Comparison of ENCODE assay signal across 15 cellular contexts in genomic region chr16:17414421-17414820, GRCh38. TPM values are rescaled to one million over a fixed set of nuclear protein-coding genes. Genes with fewer than 3 reads are reported as not detected.
A peak's percentile ranks its signal among the peaks of the same experiment; 100 is the strongest.
DNase-seq lines count a peak whose midpoint lies in the region; ATAC-seq and TF ChIP-seq lines count a peak whose summit lies in the region.
"Had no signal": no experiment of that assay in that cellular context is flagged by ENCODE, and none has a peak within 500 bp of the region (broad histone marks: within the 10 kb centered on the region; RNA-seq: fewer than 3 reads in every experiment).

No MANE protein-coding gene starts in this region.

- H3K4me2 ChIP-seq in OCI-LY7 (ENCODE audit: low read length) (peak overlapping the region; percentile 97), osteoblast (ENCODE audit: insufficient read depth, low read length) (no peak overlapping the region)

- peaks cover 5% of the 10 kb centered on the region for H3K36me3 Mint-ChIP-seq in central memory CD8-positive, alpha-beta T cell (ENCODE audit: insufficient read depth)

- CTCF ChIA-PET in OCI-LY7 (lab: Charles Lee; ENCODE audit: unreplicated experiment): no interaction called here

- H2AFZ ChIP-seq in OCI-LY7 (ENCODE audit: low read length) (0 out of 2 replicates have a peak overlapping the region, but pooled peaks have one; percentile 6), osteoblast (ENCODE audit: low read length) (no peak overlapping the region)

- H3K27ac ChIP-seq in OCI-LY7 (ENCODE audit: low read depth, low read length, poor library complexity, severe bottlenecking): peak overlapping the region; percentile 53
- no peak overlapping the region for H3K27ac ChIP-seq in osteoblast (ENCODE audit: low read depth, low read length)
- H3K27ac ChIP-seq: colonic mucosa, gastrocnemius medialis had no signal

- H3K4me3 ChIP-seq in OCI-LY7 (ENCODE audit: low read depth, low read length, poor library complexity, severe bottlenecking) (peak overlapping the region; percentile 53), osteoblast (ENCODE audit: insufficient read depth, low read length) (no peak overlapping the region)
- H3K4me3 ChIP-seq: colonic mucosa, gastrocnemius medialis had no signal

- no peaks in the 10 kb centered on the region for H3K27me3 ChIP-seq in osteoblast (ENCODE audit: insufficient read depth, low read length)
- H3K27me3 ChIP-seq: colonic mucosa, gastrocnemius medialis had no signal

- BruUV-seq in OCI-LY7 (replicated peaks; lab: Mats Ljungman, UMichigan): no TSS peak

- intact Hi-C loops in OCI-LY7 (cut with micrococcal nuclease; ENCODE audit: unreplicated experiment): no loop called here

- H4K20me1 ChIP-seq in OCI-LY7 (ENCODE audit: insufficient read depth, low read length) (no peaks in the 10 kb centered on the region), osteoblast (ENCODE audit: insufficient read depth, low read length) (peaks cover 13% of the 10 kb centered on the region)

- DNase-seq in activated naive CD4-positive, alpha-beta T cell treated with Interleukin-2 at 50 U/mL for 16 hours: peak; percentile 53
- no peak for DNase-seq in activated naive CD4-positive, alpha-beta T cell treated with anti-CD3 and anti-CD28 coated beads, Interleukin-2, amount 50 U/mL, for 16 hours
- DNase-seq in OCI-LY7 (ENCODE audit: low spot score): peak; percentile 73
- DNase-seq in central memory CD8-positive, alpha-beta T cell (ENCODE audit: low spot score in 2 of 2): no peak
- DNase-seq in stimulated activated naive CD8-positive, alpha-beta T cell treated with anti-CD3 and anti-CD28 coated beads, Interleukin-15, Interleukin-2, amounts not matched to agents 100 U/mL and 50 U/mL, for 24 hours: peak; percentile 37
- no peak for DNase-seq in DMS 273 treated with DMSO at 0.1 percent for 48 hours (lab: John Stamatoyannopoulos, UW)
- DNase-seq in effector CD8-positive, alpha-beta T cell (lab: John Stamatoyannopoulos, UW): no peak
- no peak for DNase-seq in osteoblast (ENCODE audit: insufficient read length, low spot score, missing footprints)
- DNase-seq: colonic mucosa, gastrocnemius medialis, MM.1S, NCI-H748 treated with DMSO at 0.1 percent for 48 hours had no signal

- H3K79me2 ChIP-seq in OCI-LY7 (ENCODE audit: insufficient read depth, low read depth, low read length) (peaks cover 43% of the 10 kb centered on the region), osteoblast (ENCODE audit: insufficient read depth, low read length) (peaks cover 46% of the 10 kb centered on the region)

- peak overlapping the region; percentile 19 for H3K27ac Mint-ChIP-seq in central memory CD8-positive, alpha-beta T cell (ENCODE audit: low read depth)
- H3K27ac Mint-ChIP-seq: progenitor cell of endocrine pancreas had no signal

- TF ChIP-seq CTCF in OCI-LY7 (conservative IDR thresholded peaks at IDR 0.05; ENCODE audit: low read length) (no peak), osteoblast (IDR thresholded peaks at IDR 0.05; ENCODE audit: extremely low read depth, low read depth, low read length) (no peak)

- H3K36me3 ChIP-seq in OCI-LY7 (ENCODE audit: insufficient read depth, low read length) (peaks cover 39% of the 10 kb centered on the region), osteoblast (ENCODE audit: insufficient read depth, low read length) (no peaks in the 10 kb centered on the region)
- H3K36me3 ChIP-seq: colonic mucosa, gastrocnemius medialis had no signal

- H3K4me1 Mint-ChIP-seq in central memory CD8-positive, alpha-beta T cell: peaks cover 51% of the 10 kb centered on the region

- peaks cover 58% of the 10 kb centered on the region for H3K4me1 ChIP-seq in OCI-LY7 (ENCODE audit: insufficient read depth, low read length, poor library complexity, severe bottlenecking)
- H3K4me1 ChIP-seq in osteoblast (ENCODE audit: insufficient read depth, low read length): peaks cover 12% of the 10 kb centered on the region
- H3K4me1 ChIP-seq: colonic mucosa, gastrocnemius medialis had no signal

- H3K9me3 Mint-ChIP-seq in central memory CD8-positive, alpha-beta T cell: no peaks in the 10 kb centered on the region

- POLR2A ChIA-PET in OCI-LY7 (lab: Charles Lee): no interaction called here

- ATAC-seq in central memory CD8-positive, alpha-beta T cell (replicated peaks; ENCODE audit: extremely low read depth, poor library complexity, severe bottlenecking): no peak
- peak; percentile 51 for ATAC-seq in stimulated activated naive CD8-positive, alpha-beta T cell treated with anti-CD3 and anti-CD28 coated beads, Interleukin-15, Interleukin-2, amounts not matched to agents 100 U/mL and 50 U/mL, for 24 hours
- ATAC-seq: gastrocnemius medialis, left lobe of liver had no signal

- no peaks in the 10 kb centered on the region for H3K27me3 Mint-ChIP-seq in central memory CD8-positive, alpha-beta T cell
- H3K27me3 Mint-ChIP-seq: progenitor cell of endocrine pancreas had no signal

- H3K9me3 ChIP-seq in OCI-LY7 (ENCODE audit: low read length) (peaks cover 7% of the 10 kb centered on the region; the same call in 1 of the 2 replicates), osteoblast (ENCODE audit: low read depth, low read length) (no peaks in the 10 kb centered on the region)
- H3K9me3 ChIP-seq: colonic mucosa, gastrocnemius medialis had no signal

- H3K9me2 ChIP-seq in OCI-LY7 (ENCODE audit: insufficient read depth, low read length): no peaks in the 10 kb centered on the region

- H3K4me3 Mint-ChIP-seq in central memory CD8-positive, alpha-beta T cell: peak overlapping the region; percentile 6

RNA-seq across cellular contexts. Expression of gene XYLT1, which starts 56.3 kb away (rescaled TPM):
- total RNA-seq in OCI-LY7 (2014; rRNA removed; shearing (Covaris generic)): 22.7 and 36.3 TPM in 2 replicates
- total RNA-seq in OCI-LY7 (2022) (42.1 and 50.0 TPM in 2 replicates), osteoblast (43.4 and 46.6 TPM in 2 replicates)
- total RNA-seq: G401 had no signal

Comparison
In these comparisons a context has a peak if more than half of its experiments do, and no peak if none do; other contexts are left out.
1. DNase-seq: peak in activated naive CD4-positive, alpha-beta T cell treated with Interleukin-2 at 50 U/mL for 16 hours (single experiment), OCI-LY7 (single experiment) and stimulated activated naive CD8-positive, alpha-beta T cell treated with anti-CD3 and anti-CD28 coated beads, Interleukin-15, Interleukin-2, amounts not matched to agents 100 U/mL and 50 U/mL, for 24 hours (single experiment); none in activated naive CD4-positive, alpha-beta T cell treated with anti-CD3 and anti-CD28 coated beads, Interleukin-2, amount 50 U/mL, for 16 hours (single experiment), central memory CD8-positive, alpha-beta T cell (0 of 2), DMS 273 treated with DMSO at 0.1 percent for 48 hours (single experiment), effector CD8-positive, alpha-beta T cell (single experiment) and osteoblast (single experiment).